In genomic region chr2:112032615-112033457, GRCh38 we compare ENCODE assay signal across 9 cellular contexts. TPM values are rescaled to one million over a fixed set of nuclear protein-coding genes. Genes with fewer than 3 reads are reported as not detected.
DNase-seq lines count a peak whose midpoint lies in the region; ATAC-seq and TF ChIP-seq lines count a peak whose summit lies in the region.
"Had no signal": no experiment of that assay in that cellular context is flagged by ENCODE, and none has a peak within 500 bp of the region (broad histone marks: within the 10 kb centered on the region; RNA-seq: fewer than 3 reads in every experiment).

No MANE protein-coding gene starts in this region.

- peaks cover 20% of the 10 kb centered on the region for H3K36me3 Mint-ChIP-seq in mesothelial cell of epicardium
- H3K36me3 Mint-ChIP-seq in activated naive CD4-positive, alpha-beta T cell treated with anti-CD3 and anti-CD28 coated beads, Interleukin-2, amount 50 U/mL, for 72 hours: no peaks in the 10 kb centered on the region

- no TSS peak for BruUV-seq in A673 (replicated peaks; lab: Mats Ljungman, UMichigan)

- no peaks in the 10 kb centered on the region for H3K27me3 Mint-ChIP-seq in mesothelial cell of epicardium (ENCODE audit: low read depth)

- CTCF ChIA-PET in A673 (lab: Charles Lee): no interaction called here

- peak; percentile 32; the same call in 1 of the 2 replicates for TF ChIP-seq CTCF in A673 (conservative IDR thresholded peaks at IDR 0.05; ENCODE audit: low read depth, low read length)
- no peak for TF ChIP-seq CTCF in coronary artery (IDR thresholded peaks at IDR 0.05)
- TF ChIP-seq CTCF in mesothelial cell of epicardium (IDR thresholded peaks at IDR 0.05; ENCODE audit: unreplicated experiment): no peak

- POLR2A ChIA-PET in A673 (lab: Charles Lee; ENCODE audit: low non-redundant PET): no interaction called here

- H3K27ac ChIP-seq in A673 (ENCODE audit: low read depth, low read length, poor library complexity, severe bottlenecking) (peak overlapping the region; percentile 74), coronary artery (peak overlapping the region; percentile 59 to 73)

- peaks cover 14% of the 10 kb centered on the region for H3K9me3 Mint-ChIP-seq in mesothelial cell of epicardium
- H3K9me3 Mint-ChIP-seq in activated naive CD4-positive, alpha-beta T cell treated with anti-CD3 and anti-CD28 coated beads, Interleukin-2, amount 50 U/mL, for 72 hours: no peaks in the 10 kb centered on the region

- H3K4me3 ChIP-seq in A673 (ENCODE audit: low read depth, low read length, poor library complexity, severe bottlenecking) (no peak overlapping the region), coronary artery (no peak overlapping the region)
- H3K4me3 ChIP-seq: BLaER1 treated with 17β-estradiol and CSF1 and Interleukin-3, amounts not matched to agents 10 nM and 100 nM had no signal

- DNase-seq in A673 (ENCODE audit: low spot score) (peak; percentile 43), LoVo (ENCODE audit: low spot score) (peak; percentile 34), coronary artery (ENCODE audit: low spot score) (no peak), mesothelial cell of epicardium (ENCODE audit: low spot score in 2 of 2, unreplicated experiment in 2 of 2) (no peak), NCI-H1092 treated with DMSO at 0.1 percent for 48 hours (lab: John Stamatoyannopoulos, UW) (no peak), GF-D8 (lab: John Stamatoyannopoulos, UW) (no peak)
- no peak for DNase-seq in activated CD4-positive, alpha-beta T cell treated with anti-CD3 and anti-CD28 coated beads, Interleukin-2, amount 50 U/mL, for 4 hours
- DNase-seq in activated naive CD4-positive, alpha-beta T cell treated with anti-CD3 and anti-CD28 coated beads, Interleukin-2, amount 50 U/mL, for 72 hours (ENCODE audit: low spot score in 2 of 2): no peak

- no peaks in the 10 kb centered on the region for H3K27me3 ChIP-seq in A673 (replicated peaks; ENCODE audit: insufficient read depth, low read depth, low read length, poor library complexity)
- H3K27me3 ChIP-seq: BLaER1 treated with 17β-estradiol and CSF1 and Interleukin-3, amounts not matched to agents 10 nM and 100 nM had no signal

- no peak for ATAC-seq in activated naive CD4-positive, alpha-beta T cell treated with anti-CD3 and anti-CD28 coated beads, Interleukin-2, amount 50 U/mL, for 72 hours

- peaks cover 25% of the 10 kb centered on the region for H3K4me1 ChIP-seq in A673 (ENCODE audit: insufficient read depth, low read length, poor library complexity, severe bottlenecking)

- intact Hi-C loops in A673 (cut with micrococcal nuclease; ENCODE audit: unreplicated experiment): no loop called here

- peak overlapping the region; percentile 18 for H3K4me3 Mint-ChIP-seq in mesothelial cell of epicardium

- no peaks in the 10 kb centered on the region for H3K36me3 ChIP-seq in A673 (ENCODE audit: insufficient read depth, low read length, poor library complexity, severe bottlenecking)

- peak overlapping the region; percentile 91 for H3K27ac Mint-ChIP-seq in mesothelial cell of epicardium
- no peak overlapping the region for H3K27ac Mint-ChIP-seq in activated naive CD4-positive, alpha-beta T cell treated with anti-CD3 and anti-CD28 coated beads, Interleukin-2, amount 50 U/mL, for 72 hours

- peaks cover 20% of the 10 kb centered on the region for H3K4me1 Mint-ChIP-seq in mesothelial cell of epicardium

- H3K9me3 ChIP-seq in A673 (ENCODE audit: low read depth, low read length, poor library complexity, severe bottlenecking): peaks cover 12% of the 10 kb centered on the region

RNA-seq across cellular contexts. Expression of gene TMEM87B, which starts 22.2 kb away (rescaled TPM):
- total RNA-seq in A673 (2021) (16.9 and 21.8 TPM in 2 replicates), mesothelial cell of epicardium (19.4 to 22.8 TPM (median 20.0 TPM) in 3 replicates)
- 10 to 100 TPM; 16.8 to 26.2 TPM for total RNA-seq in activated naive CD4-positive, alpha-beta T cell treated with anti-CD3 and anti-CD28 coated beads, Interleukin-2, amount 50 U/mL, for 72 hours

Comparison
In these comparisons a context has a peak if more than half of its experiments do, and no peak if none do; other contexts are left out.
1. DNase-seq: peak in A673 (single experiment) and LoVo (single experiment); none in coronary artery (single experiment), mesothelial cell of epicardium (0 of 2), activated CD4-positive, alpha-beta T cell treated with anti-CD3 and anti-CD28 coated beads, Interleukin-2, amount 50 U/mL, for 4 hours (0 of 2), activated naive CD4-positive, alpha-beta T cell treated with anti-CD3 and anti-CD28 coated beads, Interleukin-2, amount 50 U/mL, for 72 hours (0 of 2), NCI-H1092 treated with DMSO at 0.1 percent for 48 hours (single experiment) and GF-D8 (single experiment).